Comparison of ENCODE assay signal across 8 cellular contexts in genomic region chr2:88055049-88055435, GRCh38. TPM values are rescaled to one million over a fixed set of nuclear protein-coding genes. Genes with fewer than 3 reads are reported as not detected.
DNase-seq lines count a peak whose midpoint lies in the region; ATAC-seq and TF ChIP-seq lines count a peak whose summit lies in the region.

No MANE protein-coding gene starts in this region.

- no peaks in the 10 kb centered on the region for H3K9me3 Mint-ChIP-seq in activated CD8-positive, alpha-beta memory T cell treated with anti-CD3 and anti-CD28 coated beads, Interleukin-2, amount 10 ng/mL, durations not matched to agents 7 days and 5 days (ENCODE audit: low read depth)
- no peaks in the 10 kb centered on the region for H3K9me3 Mint-ChIP-seq in nephron

- TF ChIP-seq CTCF in epithelial cell of proximal tubule (conservative IDR thresholded peaks at IDR 0.05; ENCODE audit: low read depth, low read length) (no peak), nephron (IDR thresholded peaks at IDR 0.05; ENCODE audit: unreplicated experiment in 3 of 3) (no peak)

- H3K27me3 Mint-ChIP-seq in activated CD8-positive, alpha-beta memory T cell treated with anti-CD3 and anti-CD28 coated beads, Interleukin-2, amount 10 ng/mL, durations not matched to agents 7 days and 5 days, result no peaks in the 10 kb centered on the region
- H3K27me3 Mint-ChIP-seq in nephron (ENCODE audit: low read depth), result no peaks in the 10 kb centered on the region

- DNase-seq in activated CD8-positive, alpha-beta memory T cell treated with anti-CD3 and anti-CD28 coated beads, Interleukin-2, amount 10 ng/mL, durations not matched to agents 7 days and 5 days, result no peak
- no peak for DNase-seq in activated CD8-positive, alpha-beta memory T cell treated with anti-CD3 and anti-CD28 coated beads for 24 hours
- DNase-seq in SK-MEL-5 (ENCODE audit: low read depth, low spot score) (peak; percentile 41), epithelial cell of proximal tubule (ENCODE audit: low read depth) (no peak), GF-D8 (lab: John Stamatoyannopoulos, UW) (no peak), NCI-H1930 (lab: John Stamatoyannopoulos, UW) (no peak)

- peaks cover 48% of the 10 kb centered on the region for H3K4me1 Mint-ChIP-seq in activated CD8-positive, alpha-beta memory T cell treated with anti-CD3 and anti-CD28 coated beads, Interleukin-2, amount 10 ng/mL, durations not matched to agents 7 days and 5 days
- H3K4me1 Mint-ChIP-seq in nephron, result peaks cover 52% of the 10 kb centered on the region

- peak overlapping the region; percentile 91 for H3K4me3 ChIP-seq in epithelial cell of proximal tubule (ENCODE audit: low read depth, low read length)

- CTCF ChIA-PET in activated CD8-positive, alpha-beta memory T cell treated with anti-CD3 and anti-CD28 coated beads, Interleukin-2, amount 10 ng/mL, durations not matched to agents 7 days and 5 days (lab: Charles Lee), result interaction anchor here (0.6 to 1.3 kb wide), 3 partner anchors 38 to 306 kb away, joined by 3 to 4 read pairs (median 3); no protein-coding TSS in a partner anchor

- in situ Hi-C loops in SK-MEL-5 (cut with HindIII; ENCODE audit: low pct_unique_long_range_greater_than_20kb, low sequenced_read_pairs), result no loop called here

- peak overlapping the region; percentile 87 for H3K27ac Mint-ChIP-seq in activated CD8-positive, alpha-beta memory T cell treated with anti-CD3 and anti-CD28 coated beads, Interleukin-2, amount 10 ng/mL, durations not matched to agents 7 days and 5 days
- peak overlapping the region; percentile 98 to 99 (median 98) for H3K27ac Mint-ChIP-seq in nephron

- ATAC-seq in activated CD8-positive, alpha-beta memory T cell treated with anti-CD3 and anti-CD28 coated beads, Interleukin-2, amount 10 ng/mL, durations not matched to agents 7 days and 5 days, result no peak
- ATAC-seq in GM19467 (IDR thresholded peaks at IDR 0.05; ENCODE audit: unreplicated experiment), result no peak

- H3K36me3 Mint-ChIP-seq in activated CD8-positive, alpha-beta memory T cell treated with anti-CD3 and anti-CD28 coated beads, Interleukin-2, amount 10 ng/mL, durations not matched to agents 7 days and 5 days, result peaks cover 35% of the 10 kb centered on the region
- peaks cover 21% of the 10 kb centered on the region for H3K36me3 Mint-ChIP-seq in nephron (ENCODE audit: low read depth)

- peak overlapping the region; percentile 89 for H3K4me3 Mint-ChIP-seq in activated CD8-positive, alpha-beta memory T cell treated with anti-CD3 and anti-CD28 coated beads, Interleukin-2, amount 10 ng/mL, durations not matched to agents 7 days and 5 days
- peak overlapping the region; percentile 92 to 96 (median 95) for H3K4me3 Mint-ChIP-seq in nephron

RNA-seq across cellular contexts. Expression of gene KRCC1, which starts 0.5 kb away (rescaled TPM):
- total RNA-seq in activated CD8-positive, alpha-beta memory T cell treated with anti-CD3 and anti-CD28 coated beads, Interleukin-2, amount 10 ng/mL, durations not matched to agents 7 days and 5 days, result 10 to 100 TPM; 12.4 to 20.0 TPM
- 15.7 and 18.2 TPM in 2 replicates for total RNA-seq in SK-MEL-5 (2014; rRNA removed; shearing (Covaris generic))
- polyA plus RNA-seq in SK-MEL-5 (2015; cell fraction: cytosol; rRNA removed), result 9.6 and 14.9 TPM in 2 replicates
- 3.8 and 8.8 TPM in 2 replicates for polyA plus RNA-seq in SK-MEL-5 (2015; cell fraction: nucleus; rRNA removed)
- total RNA-seq in epithelial cell of proximal tubule, result 17.3 and 24.1 TPM in 2 replicates

RNA-seq across cellular contexts. Expression of gene SMYD1, which starts 12.6 kb away (rescaled TPM):
- not detected for total RNA-seq in activated CD8-positive, alpha-beta memory T cell treated with anti-CD3 and anti-CD28 coated beads, Interleukin-2, amount 10 ng/mL, durations not matched to agents 7 days and 5 days
- 0.50 and 0.77 TPM in 2 replicates for total RNA-seq in SK-MEL-5 (2014; rRNA removed; shearing (Covaris generic))
- polyA plus RNA-seq in SK-MEL-5 (2015; cell fraction: cytosol; rRNA removed), result 0.71 TPM in 2 replicates
- polyA plus RNA-seq in SK-MEL-5 (2015; cell fraction: nucleus; rRNA removed), result 0.76 and 0.93 TPM in 2 replicates
- total RNA-seq in epithelial cell of proximal tubule, result not detected in 2 replicates

RNA-seq across cellular contexts. Expression of gene RNU2-63P, which starts 38.7 kb away (rescaled TPM):
- total RNA-seq in activated CD8-positive, alpha-beta memory T cell treated with anti-CD3 and anti-CD28 coated beads, Interleukin-2, amount 10 ng/mL, durations not matched to agents 7 days and 5 days, result 10 to 100 TPM; 21.2 to 48.9 TPM
- total RNA-seq in SK-MEL-5 (2014; rRNA removed; shearing (Covaris generic)), result not detected in 2 replicates
- polyA plus RNA-seq in SK-MEL-5 (2015; cell fraction: cytosol; rRNA removed), result not detected in 2 replicates
- not detected in 2 replicates for polyA plus RNA-seq in SK-MEL-5 (2015; cell fraction: nucleus; rRNA removed)
- total RNA-seq in epithelial cell of proximal tubule, result not detected in 2 replicates

Comparison
In these comparisons a context has a peak if more than half of its experiments do, and no peak if none do; other contexts are left out.
1. RNA of gene RNU2-63P, which starts 38.7 kb away (total RNA-seq): 21.2 to 48.9 TPM in activated CD8-positive, alpha-beta memory T cell treated with anti-CD3 and anti-CD28 coated beads, Interleukin-2, amount 10 ng/mL, durations not matched to agents 7 days and 5 days; not detected in SK-MEL-5 and not detected in epithelial cell of proximal tubule; every median in the first group is over 10 times any median in the second.